ENCODE assay signal across 9 cellular contexts in genomic region chr3:122356402-122356801, GRCh38. TPM values are rescaled to one million over a fixed set of nuclear protein-coding genes. Genes with fewer than 3 reads are reported as not detected.
DNase-seq lines count a peak whose midpoint lies in the region; ATAC-seq, FAIRE-seq and TF ChIP-seq lines count a peak whose summit lies in the region.
"Had no signal": no experiment of that assay in that cellular context is flagged by ENCODE, and none has a peak within 500 bp of the region (broad histone marks: within the 10 kb centered on the region; RNA-seq: fewer than 3 reads in every experiment).

No MANE protein-coding gene starts in this region.

- TF ChIP-seq CTCF in RWPE2 (IDR thresholded peaks at IDR 0.05; ENCODE audit: poor library complexity, severe bottlenecking) (peak; percentile 57), fibroblast of mammary gland (conservative IDR thresholded peaks at IDR 0.05; ENCODE audit: control insufficient read depth, insufficient read depth, low read depth, low read length) (peak; percentile 51)

- H3K4me1 ChIP-seq in RWPE2 (ENCODE audit: insufficient read depth, poor library complexity, severe bottlenecking) (peaks cover 6% of the 10 kb centered on the region), small intestine (ENCODE audit: control insufficient read depth in 2 of 2, insufficient read depth in 1 of 2, low read depth in 1 of 2, low read length in 1 of 2) (no peaks in the 10 kb centered on the region)
- H3K4me1 ChIP-seq: BLaER1 had no signal

- no peak overlapping the region for H3K4me3 ChIP-seq in RWPE2 (ENCODE audit: severe bottlenecking)
- no peak overlapping the region for H3K4me3 ChIP-seq in fibroblast of mammary gland (ENCODE audit: control insufficient read depth, low read depth, low read length)
- H3K4me3 ChIP-seq in small intestine (ENCODE audit: low read depth in 1 of 2, low read length in 2 of 2): no peak overlapping the region
- H3K4me3 ChIP-seq: BLaER1 had no signal

- DNase-seq in NCI-H2081 (lab: John Stamatoyannopoulos, UW) (peak; percentile 54 to 69), NCI-H2081 treated with DMSO at 0.1 percent for 48 hours (lab: John Stamatoyannopoulos, UW) (no peak), RWPE2 (ENCODE audit: low spot score) (no peak), fibroblast of mammary gland (ENCODE audit: low read depth) (peak; percentile 60), small intestine (peak; percentile 64)

- no peak for FAIRE-seq in small intestine (lab: Jason Lieb, UNC)

- ATAC-seq in HG02759 (IDR thresholded peaks at IDR 0.05; ENCODE audit: unreplicated experiment): peak; percentile 44
- peak; percentile 58; the same call in 2 of the 3 replicates for ATAC-seq in RWPE2 (ENCODE audit: low read depth)
- ATAC-seq in HG03442 (IDR thresholded peaks at IDR 0.05; ENCODE audit: unreplicated experiment): no peak
- no peak for ATAC-seq in GM21825 (IDR thresholded peaks at IDR 0.05; ENCODE audit: unreplicated experiment)

- H3K9me3 ChIP-seq in RWPE2 (ENCODE audit: severe bottlenecking) (no peaks in the 10 kb centered on the region), small intestine (ENCODE audit: control insufficient read depth, low read depth) (no peaks in the 10 kb centered on the region)
- H3K9me3 ChIP-seq: BLaER1 had no signal

- no peaks in the 10 kb centered on the region for H3K27me3 ChIP-seq in RWPE2 (ENCODE audit: insufficient read depth, poor library complexity, severe bottlenecking)
- no peaks in the 10 kb centered on the region for H3K27me3 ChIP-seq in small intestine (ENCODE audit: control insufficient read depth in 2 of 2, insufficient read depth in 2 of 2, low read length in 2 of 2)
- H3K27me3 ChIP-seq: BLaER1 had no signal

- WGBS in small intestine, 3 donors: 68 to 76% (median 74%) methylated on average over 4 of the region's 4 CpGs

- H3K27ac ChIP-seq in RWPE2 (ENCODE audit: poor library complexity, severe bottlenecking): no peak overlapping the region
- no peak overlapping the region for H3K27ac ChIP-seq in small intestine (ENCODE audit: low read depth in 1 of 2, low read length in 1 of 2)
- H3K27ac ChIP-seq: BLaER1 had no signal

- H3K36me3 ChIP-seq in RWPE2 (ENCODE audit: low read depth) (peaks cover 37% of the 10 kb centered on the region), small intestine (ENCODE audit: control insufficient read depth in 2 of 2, insufficient read depth in 2 of 2, low read length in 2 of 2) (no peaks in the 10 kb centered on the region)

RNA-seq across cellular contexts. Expression of gene MIX23, which starts 26.6 kb away (rescaled TPM):
- polyA plus RNA-seq in small intestine: 10 to 100 TPM; 29.2 to 53.0 (median 45.9) TPM

RNA-seq across cellular contexts. Expression of gene FAM162A, which starts 27.6 kb away (rescaled TPM):
- 100 to 1,000 TPM in 1 of 3 donors, 10 to 100 TPM in 2; 63.5 to 105 (median 97.7) TPM for polyA plus RNA-seq in small intestine

RNA-seq across cellular contexts. Expression of gene CSTA, which starts 31.4 kb away (rescaled TPM):
- 10 to 100 TPM in 1 of 3 donors, 1 to 10 TPM in 2; 4.5 to 10.8 (median 6.8) TPM for polyA plus RNA-seq in small intestine

RNA-seq across cellular contexts. Expression of gene WDR5B, which starts 59.5 kb away (rescaled TPM):
- 1 to 10 TPM; 1.6 to 2.9 (median 2.5) TPM for polyA plus RNA-seq in small intestine

Comparison
In these comparisons a context has a peak if more than half of its experiments do, and no peak if none do; other contexts are left out.
1. DNase-seq: peak in NCI-H2081 (2 of 2), fibroblast of mammary gland (single experiment) and small intestine (single experiment); none in NCI-H2081 treated with DMSO at 0.1 percent for 48 hours (single experiment) and RWPE2 (single experiment).
2. ATAC-seq: peak in HG02759 (single experiment) and RWPE2 (single experiment); none in HG03442 (single experiment) and GM21825 (single experiment).